8 cellular contexts compared by ENCODE assay signal in genomic region chr6:50128420-50129005, GRCh38.
DNase-seq lines count a peak whose midpoint lies in the region; ATAC-seq, FAIRE-seq and TF ChIP-seq lines count a peak whose summit lies in the region.

No MANE protein-coding gene starts in this region.

- H3K4me3 Mint-ChIP-seq in CD4-positive, alpha-beta T cell: no peak overlapping the region
- H3K4me3 Mint-ChIP-seq in stimulated activated naive B cell treated with anti-CD40 and anti-IgM and Interleukin-4, amounts not matched to agents 10 μg/mL and 1 μg/mL and 100 μg/mL, for 72 hours: no peak overlapping the region

- no peak overlapping the region for H3K27ac ChIP-seq in CD4-positive, alpha-beta T cell (ENCODE audit: low read depth, low read length)
- H3K27ac ChIP-seq in left lung: no peak overlapping the region

- no peaks in the 10 kb centered on the region for H3K36me3 Mint-ChIP-seq in CD4-positive, alpha-beta T cell (ENCODE audit: low read depth)
- H3K36me3 Mint-ChIP-seq in stimulated activated naive B cell treated with anti-CD40 and anti-IgM and Interleukin-4, amounts not matched to agents 10 μg/mL and 1 μg/mL and 100 μg/mL, for 72 hours: no peaks in the 10 kb centered on the region

- no peak for ATAC-seq in CD4-positive, alpha-beta T cell (ENCODE audit: poor library complexity)
- ATAC-seq in left lung (peak; percentile 46), HG03280 (IDR thresholded peaks at IDR 0.05; ENCODE audit: unreplicated experiment) (no peak), HG03139 (IDR thresholded peaks at IDR 0.05; ENCODE audit: unreplicated experiment) (no peak)
- ATAC-seq in stimulated activated naive B cell treated with anti-CD40 and anti-IgM and Interleukin-4, amounts not matched to agents 10 μg/mL and 1 μg/mL and 100 μg/mL, for 72 hours (replicated peaks): no peak

- H3K4me1 Mint-ChIP-seq in CD4-positive, alpha-beta T cell (ENCODE audit: low read depth): no peaks in the 10 kb centered on the region
- H3K4me1 Mint-ChIP-seq in stimulated activated naive B cell treated with anti-CD40 and anti-IgM and Interleukin-4, amounts not matched to agents 10 μg/mL and 1 μg/mL and 100 μg/mL, for 72 hours: no peaks in the 10 kb centered on the region

- POLR2A ChIA-PET in CD4-positive, alpha-beta T cell (lab: Charles Lee): no interaction called here

- peaks cover 18% of the 10 kb centered on the region for H3K4me1 ChIP-seq in adipocyte (ENCODE audit: control insufficient read depth, insufficient read depth, low read length)
- no peaks in the 10 kb centered on the region for H3K4me1 ChIP-seq in left lung

- CTCF ChIA-PET in CD4-positive, alpha-beta T cell (lab: Charles Lee): no interaction called here

- no peak overlapping the region for H3K9ac ChIP-seq in adipocyte (ENCODE audit: low read length)

- FAIRE-seq in HTR-8/SVneo (lab: Jason Lieb, UNC): no peak

- H3K27ac Mint-ChIP-seq in CD4-positive, alpha-beta T cell: no peak overlapping the region
- H3K27ac Mint-ChIP-seq in stimulated activated naive B cell treated with anti-CD40 and anti-IgM and Interleukin-4, amounts not matched to agents 10 μg/mL and 1 μg/mL and 100 μg/mL, for 72 hours: no peak overlapping the region

- TF ChIP-seq CTCF in CD4-positive, alpha-beta T cell (IDR thresholded peaks at IDR 0.05): peak; percentile 49
- TF ChIP-seq CTCF in left lung (IDR thresholded peaks at IDR 0.05): peak in 1 of 2 donors; percentile 29

- no peaks in the 10 kb centered on the region for H3K36me3 ChIP-seq in adipocyte (ENCODE audit: control insufficient read depth, insufficient read depth, low read length, severe bottlenecking)
- no peaks in the 10 kb centered on the region for H3K36me3 ChIP-seq in left lung

- no peak for DNase-seq in CD4-positive, alpha-beta T cell
- DNase-seq in HTR-8/SVneo (ENCODE audit: insufficient read length, low spot score): peak; percentile 6
- peak; percentile 65 for DNase-seq in adipocyte (ENCODE audit: low read depth)
- DNase-seq in left lung: no peak
- DNase-seq in T-helper 9 cell: no peak
- no peak for DNase-seq in stimulated activated naive B cell treated with anti-CD40 and anti-IgM and Interleukin-4, amounts not matched to agents 10 μg/mL and 1 μg/mL and 100 μg/mL, for 72 hours

- H3K27me3 ChIP-seq in CD4-positive, alpha-beta T cell (ENCODE audit: control insufficient read depth, insufficient read depth, low read length): no peaks in the 10 kb centered on the region
- H3K27me3 ChIP-seq in adipocyte (replicated peaks; ENCODE audit: control insufficient read depth, insufficient read depth, low read length) (peaks cover 7% of the 10 kb centered on the region), left lung (no peaks in the 10 kb centered on the region)

- H3K4me3 ChIP-seq in adipocyte (ENCODE audit: low read length): no peak overlapping the region
- H3K4me3 ChIP-seq in left lung: no peak overlapping the region

- intact Hi-C loops in CD4-positive, alpha-beta T cell (cut with DNase I, micrococcal nuclease): loop anchor here in 1 of 2 experiments (10.0 kb wide), 1 partner anchor 1886 kb away; no protein-coding TSS in a partner anchor
- intact Hi-C loops in left lung (cut with DNase I): no loop called here

- no peaks in the 10 kb centered on the region for H3K27me3 Mint-ChIP-seq in CD4-positive, alpha-beta T cell
- H3K27me3 Mint-ChIP-seq in stimulated activated naive B cell treated with anti-CD40 and anti-IgM and Interleukin-4, amounts not matched to agents 10 μg/mL and 1 μg/mL and 100 μg/mL, for 72 hours: no peaks in the 10 kb centered on the region

- no peaks in the 10 kb centered on the region for H3K9me3 Mint-ChIP-seq in CD4-positive, alpha-beta T cell
- H3K9me3 Mint-ChIP-seq in stimulated activated naive B cell treated with anti-CD40 and anti-IgM and Interleukin-4, amounts not matched to agents 10 μg/mL and 1 μg/mL and 100 μg/mL, for 72 hours: no peaks in the 10 kb centered on the region

- no peaks in the 10 kb centered on the region for H3K9me3 ChIP-seq in CD4-positive, alpha-beta T cell (ENCODE audit: control insufficient read depth, low read length)
- no peaks in the 10 kb centered on the region for H3K9me3 ChIP-seq in adipocyte (ENCODE audit: control insufficient read depth, low read length)
- H3K9me3 ChIP-seq in left lung: no peaks in the 10 kb centered on the region

Comparison
In these comparisons a context has a peak if more than half of its experiments do, and no peak if none do; other contexts are left out.
1. DNase-seq: peak in HTR-8/SVneo (single experiment) and adipocyte (single experiment); none in CD4-positive, alpha-beta T cell (0 of 10), left lung (0 of 2), T-helper 9 cell (single experiment) and stimulated activated naive B cell treated with anti-CD40 and anti-IgM and Interleukin-4, amounts not matched to agents 10 μg/mL and 1 μg/mL and 100 μg/mL, for 72 hours (single experiment).